1 cellular context compared by ENCODE assay signal in genomic region chr4:118773082-118773792, GRCh38.
TF ChIP-seq lines count a peak whose summit lies in the region.

No MANE protein-coding gene starts in this region.

TF ChIP-seq in GM23338, 12 proteins besides CTCF, POLR2A, EP300 and RAD21 (continued from another document):
- TF ChIP-seq REST (IDR thresholded peaks at IDR 0.05; ENCODE audit: unreplicated experiment) (no peak), STAT1 (IDR thresholded peaks at IDR 0.05; ENCODE audit: unreplicated experiment) (no peak), ZNF114 (CRISPR knock-in tag; IDR thresholded peaks at IDR 0.05) (no peak), NANOG (IDR thresholded peaks at IDR 0.05; ENCODE audit: borderline replicate concordance) (no peak), EZH2 (IDR thresholded peaks at IDR 0.05; ENCODE audit: low read depth, unreplicated experiment) (no peak), ZNF462 (CRISPR knock-in tag; IDR thresholded peaks at IDR 0.05) (no peak), POLR2AphosphoS5 (IDR thresholded peaks at IDR 0.05; ENCODE audit: low read depth) (no peak)
TF ChIP-seq in GM23338: peak in this region for 0.
